In genomic region chr3:168124791-168125190, GRCh38 we compare ENCODE assay signal across 22 cellular contexts. TPM values are rescaled to one million over a fixed set of nuclear protein-coding genes. Genes with fewer than 3 reads are reported as not detected.
"Had no signal": no experiment of that assay in that cellular context is flagged by ENCODE, and none has a peak within 500 bp of the region (broad histone marks: within the 10 kb centered on the region; RNA-seq: fewer than 3 reads in every experiment).

No MANE protein-coding gene starts in this region.

- ATAC-seq: effector memory CD8-positive, alpha-beta T cell; esophagus mucosa; gastrocnemius medialis; heart right ventricle; left cardiac atrium; left lobe of liver; left ventricle myocardium superior; lower lobe of right lung; naive thymus-derived CD4-positive, alpha-beta T cell had no signal

- H3K4me3 ChIP-seq: colonic mucosa, esophagus squamous epithelium, gastrocnemius medialis, heart right ventricle, lower lobe of right lung had no signal

- H3K9me3 ChIP-seq: colonic mucosa, gastrocnemius medialis, lower lobe of right lung had no signal

- DNase-seq: colonic mucosa; cortex of kidney; effector CD8-positive, alpha-beta T cell; effector memory CD8-positive, alpha-beta T cell; endodermal cell; erythroblast; esophagus squamous epithelium; foreskin fibroblast; foreskin melanocyte; gastrocnemius medialis; glutamatergic neuron; head of caudate nucleus; heart right ventricle; hippocampal formation; left cardiac atrium; left ventricle myocardium superior; lower lobe of right lung; mesenchymal stem cell; naive thymus-derived CD4-positive, alpha-beta T cell had no signal

- H3K36me3 ChIP-seq: colonic mucosa, esophagus squamous epithelium, gastrocnemius medialis, heart right ventricle, lower lobe of right lung had no signal

- H3K4me1 ChIP-seq: colonic mucosa, lower lobe of right lung had no signal

- H3K27ac ChIP-seq: colonic mucosa, epithelial cell of prostate, esophagus squamous epithelium, gastrocnemius medialis, heart right ventricle, lower lobe of right lung had no signal

- H3K27me3 ChIP-seq: colonic mucosa, esophagus squamous epithelium, gastrocnemius medialis, heart right ventricle had no signal

RNA-seq across cellular contexts. Expression of gene GOLIM4, which starts 29.1 kb away (rescaled TPM):
- polyA plus RNA-seq: naive thymus-derived CD4-positive, alpha-beta T cell had no signal
